Comparison of ENCODE assay signal across 25 cellular contexts in the genomic region with DNA sequence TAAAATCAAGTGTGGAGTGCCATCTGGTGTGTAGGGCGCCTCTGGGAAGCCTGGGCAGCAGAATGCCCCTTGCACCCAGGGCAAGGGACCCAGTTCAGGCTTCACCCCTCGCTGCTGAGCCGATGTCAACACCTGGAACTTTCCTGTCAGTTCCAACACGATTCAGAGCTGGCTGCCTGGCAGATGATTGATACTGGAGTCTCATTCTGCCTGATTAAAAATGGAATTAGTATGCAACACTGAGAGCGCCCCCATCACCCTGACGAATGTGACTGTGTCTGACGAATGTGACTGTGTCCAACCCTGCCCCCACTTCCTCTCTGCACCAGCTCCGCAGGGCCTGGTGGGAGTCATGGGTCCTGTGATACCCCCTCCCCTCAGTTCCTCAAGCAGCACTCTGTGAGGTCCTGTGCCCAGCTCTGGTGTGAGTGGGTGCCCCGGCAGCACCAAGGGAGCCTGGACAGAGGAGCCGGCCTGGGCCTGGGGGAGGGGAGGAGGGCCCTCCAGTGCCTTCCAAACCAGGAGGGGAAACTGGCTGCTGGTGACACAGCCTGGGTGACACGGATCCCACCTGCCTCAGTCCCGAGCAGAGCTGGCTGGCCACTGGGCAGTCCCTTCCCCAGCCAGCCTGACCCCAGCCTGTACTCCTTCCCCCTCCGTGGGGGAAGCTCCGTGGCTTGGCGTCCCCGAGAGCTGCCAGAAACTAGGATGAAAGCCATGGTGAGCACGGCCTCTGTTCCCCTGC. TPM values are rescaled to one million over a fixed set of nuclear protein-coding genes. Genes with fewer than 3 reads are reported as not detected.
DNase-seq lines count a peak whose midpoint lies in the region; ATAC-seq and TF ChIP-seq lines count a peak whose summit lies in the region.
"Had no signal": no experiment of that assay in that cellular context is flagged by ENCODE, and none has a peak within 500 bp of the region (broad histone marks: within the 10 kb centered on the region; RNA-seq: fewer than 3 reads in every experiment).

No MANE protein-coding gene starts in this region.

- H3K27me3 Mint-ChIP-seq in CD14-positive monocyte (ENCODE audit: low read depth in 3 of 3), result peaks cover 0 to 2% (median 0%) of the 10 kb centered on the region in 3 donors
- H3K27me3 Mint-ChIP-seq: activated naive CD8-positive, alpha-beta T cell treated with anti-CD3 and anti-CD28 coated beads for 36 hours; type B pancreatic cell had no signal

- H3K36me3 ChIP-seq in heart left ventricle, result peaks cover 0 to 13% (median 0%) of the 10 kb centered on the region in 9 donors
- H3K36me3 ChIP-seq: neural progenitor cell had no signal

- H3K4me1 ChIP-seq in heart left ventricle, result no peaks in the 10 kb centered on the region
- H3K4me1 ChIP-seq: foreskin keratinocyte, neural progenitor cell had no signal

- H3K9me3 ChIP-seq in heart left ventricle, result no peaks in the 10 kb centered on the region
- H3K9me3 ChIP-seq: BLaER1 treated with 17β-estradiol and CSF1 and Interleukin-3, amounts not matched to agents 10 nM and 100 nM had no signal

- peaks cover 8 to 14% of the 10 kb centered on the region in 2 donors for H3K36me3 Mint-ChIP-seq in CD14-positive monocyte
- H3K36me3 Mint-ChIP-seq: activated naive CD8-positive, alpha-beta T cell treated with anti-CD3 and anti-CD28 coated beads for 36 hours; type B pancreatic cell had no signal

- H3K4me3 Mint-ChIP-seq in CD14-positive monocyte, result no peak overlapping the region
- H3K4me3 Mint-ChIP-seq: activated naive CD8-positive, alpha-beta T cell treated with anti-CD3 and anti-CD28 coated beads for 36 hours; HFFc6; neural progenitor cell; type B pancreatic cell had no signal

- no peaks in the 10 kb centered on the region for H3K4me1 Mint-ChIP-seq in CD14-positive monocyte
- H3K4me1 Mint-ChIP-seq: activated naive CD8-positive, alpha-beta T cell treated with anti-CD3 and anti-CD28 coated beads for 36 hours had no signal

- no peak overlapping the region for H3K27ac ChIP-seq in heart left ventricle
- H3K27ac ChIP-seq: foreskin keratinocyte, GM23248, neural progenitor cell had no signal

- peak; percentile 41 for DNase-seq in activated CD8-positive, alpha-beta memory T cell treated with anti-CD3 and anti-CD28 coated beads for 24 hours
- no peak for DNase-seq in activated CD8-positive, alpha-beta memory T cell treated with anti-CD3 and anti-CD28 coated beads, Interleukin-2, amount 50 U/mL, for 4 hours
- DNase-seq in CD14-positive monocyte (ENCODE audit: low spot score), result peak; percentile 30
- peak in 3 of 5 donors; percentile 8 to 53 (median 11) for DNase-seq in heart left ventricle
- peak; percentile 48 for DNase-seq in posterior vena cava (ENCODE audit: low spot score)
- no peak for DNase-seq in cortex of kidney (lab: John Stamatoyannopoulos, UW)
- no peak for DNase-seq in NCI-H2227 (lab: John Stamatoyannopoulos, UW; ENCODE audit: unreplicated experiment)
- DNase-seq: activated CD4-positive, alpha-beta T cell treated with anti-CD3 and anti-CD28 coated beads for 4 hours; activated naive CD8-positive, alpha-beta T cell treated with anti-CD3 and anti-CD28 coated beads for 36 hours; effector memory CD4-positive, alpha-beta T cell; foreskin keratinocyte; GM23248; HFFc6; hippocampal formation; NCI-H1092; NCI-H2029; NCI-H345; NCI-H774; SHP77 had no signal

- no peaks in the 10 kb centered on the region for H3K9me3 Mint-ChIP-seq in CD14-positive monocyte
- H3K9me3 Mint-ChIP-seq: activated naive CD8-positive, alpha-beta T cell treated with anti-CD3 and anti-CD28 coated beads for 36 hours; HFFc6; neural progenitor cell; type B pancreatic cell had no signal

- 86 to 91% (median 90%) methylated on average over 12 to 17 of the region's 17 CpGs for WGBS in heart left ventricle, 4 donors

- intact Hi-C loops in CD14-positive monocyte (cut with micrococcal nuclease), result no loop called here
- intact Hi-C loops in heart left ventricle (cut with DNase I), result loop anchor here in 2 of 10 donors (10.0 kb wide), 2 partner anchors 98 to 108 kb away; no protein-coding TSS in a partner anchor
- intact Hi-C loops in posterior vena cava (cut with DNase I), result no loop called here

- no peak for TF ChIP-seq CTCF in CD14-positive monocyte (IDR thresholded peaks at IDR 0.05)
- no peak for TF ChIP-seq CTCF in heart left ventricle (IDR thresholded peaks at IDR 0.05)

- H3K4me3 ChIP-seq in heart left ventricle, result no peak overlapping the region
- H3K4me3 ChIP-seq: BLaER1 treated with 17β-estradiol and CSF1 and Interleukin-3, amounts not matched to agents 10 nM and 100 nM; GM23248; neural progenitor cell had no signal

- no peaks in the 10 kb centered on the region for H3K27me3 ChIP-seq in heart left ventricle
- H3K27me3 ChIP-seq: BLaER1 treated with 17β-estradiol and CSF1 and Interleukin-3, amounts not matched to agents 10 nM and 100 nM; foreskin keratinocyte; neural progenitor cell had no signal

- H3K27ac Mint-ChIP-seq in CD14-positive monocyte, result peak overlapping the region in 1 of 7 donors; percentile 57
- H3K27ac Mint-ChIP-seq: activated naive CD8-positive, alpha-beta T cell treated with anti-CD3 and anti-CD28 coated beads for 36 hours; HFFc6; neural progenitor cell; type B pancreatic cell had no signal

- ATAC-seq in heart left ventricle, result no peak
- no peak for ATAC-seq in GM19467 (IDR thresholded peaks at IDR 0.05; ENCODE audit: unreplicated experiment)
- ATAC-seq: foreskin keratinocyte had no signal

- no peak for TF ChIP-seq POLR2A in heart left ventricle (IDR thresholded peaks at IDR 0.05)

RNA-seq across cellular contexts. Expression of a gene that starts 41.4 kb away (rescaled TPM):
- not detected for polyA plus RNA-seq in CD14-positive monocyte
- total RNA-seq in heart left ventricle, result not detected
- not detected for polyA plus RNA-seq in heart left ventricle
- total RNA-seq in posterior vena cava, result not detected
- total RNA-seq: activated naive CD8-positive, alpha-beta T cell treated with anti-CD3 and anti-CD28 coated beads for 36 hours; foreskin keratinocyte; GM23248; HFFc6; lung microvascular endothelial cell had no signal
- polyA plus RNA-seq: esophagus, foreskin keratinocyte, GM23248 had no signal

Comparison
In these comparisons a context has a peak if more than half of its experiments do, and no peak if none do; other contexts are left out.
1. DNase-seq: peak in activated CD8-positive, alpha-beta memory T cell treated with anti-CD3 and anti-CD28 coated beads for 24 hours (single experiment), CD14-positive monocyte (single experiment), heart left ventricle (3 of 5) and posterior vena cava (single experiment); none in activated CD8-positive, alpha-beta memory T cell treated with anti-CD3 and anti-CD28 coated beads, Interleukin-2, amount 50 U/mL, for 4 hours (single experiment), cortex of kidney (single experiment) and NCI-H2227 (single experiment).